In the genomic region with DNA sequence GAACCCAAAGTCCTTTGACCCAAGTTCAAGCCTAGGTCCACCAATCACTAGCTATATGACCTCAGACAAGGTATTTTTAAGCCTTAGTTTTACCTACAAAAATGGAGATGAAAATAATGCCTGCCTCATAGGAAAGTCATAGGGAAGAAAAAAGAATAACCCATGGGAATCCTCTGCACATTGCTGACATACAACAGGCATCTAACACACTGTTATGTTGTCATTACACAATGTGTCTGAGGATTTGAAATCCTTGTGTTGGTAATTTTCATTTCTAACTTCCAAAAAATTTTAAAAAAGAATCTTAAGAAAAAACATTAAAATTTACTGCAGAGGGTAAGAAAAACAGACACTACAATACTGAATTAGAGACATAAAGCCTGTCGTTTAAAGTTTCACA, we compare ENCODE assay signal across 19 cellular contexts. TPM values are rescaled to one million over a fixed set of nuclear protein-coding genes. Genes with fewer than 3 reads are reported as not detected.
A peak's percentile ranks its signal among the peaks of the same experiment; 100 is the strongest.
DNase-seq lines count a peak whose midpoint lies in the region; ATAC-seq, FAIRE-seq and TF ChIP-seq lines count a peak whose summit lies in the region.
"Had no signal": no experiment of that assay in that cellular context is flagged by ENCODE, and none has a peak within 500 bp of the region (broad histone marks: within the 10 kb centered on the region; RNA-seq: fewer than 3 reads in every experiment).

No MANE protein-coding gene starts in this region.

- peak overlapping the region; percentile 92; the same call in 1 of the 2 replicates for H3K4ac ChIP-seq in IMR-90 (ENCODE audit: low read depth, low read length)

- H4K20me1 ChIP-seq in IMR-90 (ENCODE audit: insufficient read depth, low read length), result no peaks in the 10 kb centered on the region

- peak overlapping the region; percentile 21; the same call in 1 of the 2 replicates for H3K23ac ChIP-seq in IMR-90 (ENCODE audit: low read depth, low read length)

- H3K4me2 ChIP-seq in IMR-90 (ENCODE audit: low read depth, low read length), result no peak overlapping the region

- H3K79me1 ChIP-seq in IMR-90 (ENCODE audit: low read depth in 1 of 2, low read length in 2 of 2), result no peaks in the 10 kb centered on the region

- no peak for TF ChIP-seq RAD21 in IMR-90 (IDR thresholded peaks at IDR 0.05; ENCODE audit: low read length)

- H3K56ac ChIP-seq in IMR-90 (ENCODE audit: extremely low read depth, insufficient read depth, low read length), result 0 out of 2 replicates have a peak overlapping the region, but pooled peaks have one; percentile 39

- ATAC-seq in IMR-90 (ENCODE audit: low read depth), result no peak
- ATAC-seq: activated T-cell treated with anti-CD3 and anti-CD28 coated beads, Interleukin-2, amount 50 U/mL, for 4 hours; mucosa of descending colon had no signal

- H3K9ac ChIP-seq in IMR-90 (ENCODE audit: low read depth, low read length), result no peak overlapping the region
- no peak overlapping the region for H3K9ac ChIP-seq in kidney (ENCODE audit: low read length in 2 of 2)

- peaks cover 10% of the 10 kb centered on the region; the same call in 1 of the 2 replicates for H3K9me1 ChIP-seq in IMR-90 (ENCODE audit: insufficient read depth, low read length)

- H2BK20ac ChIP-seq in IMR-90 (ENCODE audit: low read depth, low read length), result peak overlapping the region; percentile 99

- H3K27me3 ChIP-seq in IMR-90 (ENCODE audit: control insufficient read depth, insufficient read depth, low read length), result no peaks in the 10 kb centered on the region
- H3K27me3 ChIP-seq: heart right ventricle, suprapubic skin had no signal

- TF ChIP-seq CTCF in AG04449 (IDR thresholded peaks at IDR 0.05; ENCODE audit: insufficient read depth, low read length, missing control alignments) (no peak), IMR-90 (conservative IDR thresholded peaks at IDR 0.05; ENCODE audit: low read depth, low read length) (no peak), cardiac fibroblast (IDR thresholded peaks at IDR 0.05; ENCODE audit: low read depth, low read length) (no peak), kidney (IDR thresholded peaks at IDR 0.05; ENCODE audit: borderline replicate concordance, extremely low read depth, insufficient read depth) (no peak)

- H3K4me3 ChIP-seq in AG04449 (ENCODE audit: low read depth, low read length) (no peak overlapping the region), IMR-90 (ENCODE audit: insufficient read depth, low read depth, low read length) (no peak overlapping the region), cardiac fibroblast (replicated peaks in 1 of 2; ENCODE audit: low read depth in 2 of 2, low read length in 2 of 2) (no peak overlapping the region), kidney (ENCODE audit: low read length in 2 of 2) (no peak overlapping the region)
- H3K4me3 ChIP-seq: heart right ventricle, left ventricle myocardium inferior, mucosa of descending colon, suprapubic skin had no signal

- no peaks in the 10 kb centered on the region for H3K9me3 ChIP-seq in IMR-90 (ENCODE audit: control insufficient read depth, insufficient read depth, low read length)
- no peaks in the 10 kb centered on the region for H3K9me3 ChIP-seq in kidney (ENCODE audit: control insufficient read depth in 1 of 2, low read length in 2 of 2)
- H3K9me3 ChIP-seq: heart right ventricle, left ventricle myocardium inferior, mucosa of descending colon, suprapubic skin had no signal

- H2BK15ac ChIP-seq in IMR-90 (ENCODE audit: low read depth, low read length), result peak overlapping the region; percentile 93; the same call in 2 of the 3 replicates

- H4K8ac ChIP-seq in IMR-90 (ENCODE audit: low read depth in 2 of 2, low read length in 2 of 2), result peak overlapping the region; percentile 32 to 73; a peak in 3 of 4 replicates

- H2AK5ac ChIP-seq in IMR-90 (ENCODE audit: low read depth, low read length), result peak overlapping the region; percentile 86

- peak overlapping the region; percentile 77 for H4K91ac ChIP-seq in IMR-90 (ENCODE audit: insufficient read depth, low read depth, low read length)

- no peak overlapping the region for H2AK9ac ChIP-seq in IMR-90 (replicated peaks; ENCODE audit: low read depth, low read length, poor library complexity)

- H3K36me3 ChIP-seq in IMR-90 (ENCODE audit: control insufficient read depth, insufficient read depth, low read length), result no peaks in the 10 kb centered on the region
- no peaks in the 10 kb centered on the region for H3K36me3 ChIP-seq in kidney (ENCODE audit: control insufficient read depth in 1 of 2, insufficient read depth in 2 of 2, low read length in 2 of 2)
- H3K36me3 ChIP-seq: heart right ventricle, left ventricle myocardium inferior, suprapubic skin had no signal

- H3K4me1 ChIP-seq in IMR-90 (ENCODE audit: control insufficient read depth, insufficient read depth, low read length) (peaks cover 11% of the 10 kb centered on the region), kidney (ENCODE audit: control insufficient read depth in 1 of 2, insufficient read depth in 1 of 2, low read depth in 1 of 2, low read length in 2 of 2) (peaks cover 7 to 8% of the 10 kb centered on the region in 2 donors)

- H3K27ac ChIP-seq in IMR-90 (ENCODE audit: insufficient read depth, low read length) (0 out of 2 replicates have a peak overlapping the region, but pooled peaks have one; percentile 21), kidney (ENCODE audit: low read depth in 2 of 2, low read length in 2 of 2) (no peak overlapping the region)
- H3K27ac ChIP-seq: heart right ventricle, left ventricle myocardium inferior, suprapubic skin had no signal

- H4K5ac ChIP-seq in IMR-90 (ENCODE audit: low read depth, low read length), result peak overlapping the region; percentile 48; the same call in 1 of the 2 replicates

- WGBS in IMR-90 (ENCODE audit: extremely low coverage in 2 of 2, insufficient read length in 1 of 2), 2 experiments, result no CpG with 5 or more reads among the region's 1 CpG

- no peak for FAIRE-seq in kidney (lab: Jason Lieb, UNC)
- FAIRE-seq: G401.6 had no signal

- H3K14ac ChIP-seq in IMR-90 (replicated peaks; ENCODE audit: low read depth, low read length), result peak overlapping the region; percentile 70; the same call in 1 of the 2 replicates

- H2BK120ac ChIP-seq in IMR-90 (ENCODE audit: low read depth, low read length), result peak overlapping the region; percentile 95

- TF ChIP-seq POLR2A in IMR-90 (IDR thresholded peaks at IDR 0.05; ENCODE audit: low read depth, low read length), result no peak

- dilution Hi-C loops in IMR-90 (cut with HindIII; ENCODE audit: low sequenced_read_pairs, unreplicated experiment), result no loop called here

- intact Hi-C loops in IMR-90 (cut with micrococcal nuclease), result loop anchor here (2.0 to 5.0 kb wide), 2 partner anchors 25 to 43 kb away; no protein-coding TSS in a partner anchor
- intact Hi-C loops in kidney (cut with DNase I), result no loop called here

- peak; percentile 42 for DNase-seq in AG04449 (ENCODE audit: low read depth, low spot score)
- DNase-seq in IMR-90, result peak; percentile 35
- DNase-seq in cardiac fibroblast (ENCODE audit: low read depth in 2 of 2), result peak; percentile 48 to 75
- peak; percentile 13 for DNase-seq in kidney tubule cell (ENCODE audit: low spot score)
- DNase-seq in activated T-cell treated with anti-CD3 and anti-CD28 coated beads, Interleukin-2, amount 50 U/mL, for 1 hour, result no peak
- DNase-seq in kidney, result no peak
- no peak for DNase-seq in SKM-1 (lab: John Stamatoyannopoulos, UW; ENCODE audit: unreplicated experiment)
- no peak for DNase-seq in DMS53 (lab: John Stamatoyannopoulos, UW)
- DNase-seq: activated CD4-positive, alpha-beta T cell treated with anti-CD3 and anti-CD28 coated beads for 36 hours; activated CD8-positive, alpha-beta memory T cell treated with anti-CD3 and anti-CD28 coated beads for 24 hours; activated naive CD4-positive, alpha-beta T cell treated with anti-CD3 and anti-CD28 coated beads, Interleukin-2, amount 50 U/mL, for 16 hours; activated T-cell treated with anti-CD3 and anti-CD28 coated beads, Interleukin-2, amount 50 U/mL, for 4 hours; endodermal cell; heart right ventricle; left ventricle myocardium inferior; mucosa of descending colon; NCI-H1694 treated with DMSO at 0.1 percent for 48 hours had no signal

- POLR2A ChIA-PET in AG04449 (lab: Yijun Ruan, JAX), result no interaction called here
- POLR2A ChIA-PET in IMR-90 (lab: Charles Lee; ENCODE audit: unreplicated experiment), result no interaction called here

- peak overlapping the region; percentile 95 for H2BK5ac ChIP-seq in IMR-90 (ENCODE audit: low read depth, low read length, poor library complexity, severe bottlenecking)

- H3K18ac ChIP-seq in IMR-90 (ENCODE audit: low read depth, low read length), result peak overlapping the region; percentile 85; the same call in 1 of the 2 replicates

- in situ Hi-C loops in IMR-90 (cut with MboI; ENCODE audit: low sequenced_read_pairs), result no loop called here

- no peak overlapping the region for H2AFZ ChIP-seq in IMR-90 (replicated peaks; ENCODE audit: low read length, poor library complexity)

- CTCF ChIA-PET in AG04449 (lab: Yijun Ruan, JAX) (interaction anchor here (1.0 to 1.6 kb wide), 5 partner anchors 9 to 284 kb away, joined by 3 read pairs; no protein-coding TSS in a partner anchor), IMR-90 (lab: Yijun Ruan, JAX) (interaction anchor here (2.1 kb wide), 1 partner anchor 17 kb away, joined by 6 read pairs; no protein-coding TSS in a partner anchor)

- no TSS peak for BruUV-seq in IMR-90 (replicated peaks; lab: Mats Ljungman, UMichigan)

TF ChIP-seq in IMR-90, 13 proteins besides CTCF, POLR2A, EP300 and RAD21:
- TF ChIP-seq CEBPB (IDR thresholded peaks at IDR 0.05; ENCODE audit: low read depth, low read length), result peak; percentile 22; the same call in 1 of the 2 replicates
- TF ChIP-seq, protein P1, sequence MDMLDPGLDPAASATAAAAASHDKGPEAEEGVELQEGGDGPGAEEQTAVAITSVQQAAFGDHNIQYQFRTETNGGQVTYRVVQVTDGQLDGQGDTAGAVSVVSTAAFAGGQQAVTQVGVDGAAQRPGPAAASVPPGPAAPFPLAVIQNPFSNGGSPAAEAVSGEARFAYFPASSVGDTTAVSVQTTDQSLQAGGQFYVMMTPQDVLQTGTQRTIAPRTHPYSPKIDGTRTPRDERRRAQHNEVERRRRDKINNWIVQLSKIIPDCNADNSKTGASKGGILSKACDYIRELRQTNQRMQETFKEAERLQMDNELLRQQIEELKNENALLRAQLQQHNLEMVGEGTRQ (IDR thresholded peaks at IDR 0.05; ENCODE audit: low read depth, low read length), result no peak
- no peak for TF ChIP-seq MXI1 (IDR thresholded peaks at IDR 0.05; ENCODE audit: borderline replicate concordance, low read depth, low read length)

RNA-seq across cellular contexts. Expression of a gene that starts 5.7 kb away (rescaled TPM):
- 1.7 and 1.8 TPM in 2 replicates for total RNA-seq in IMR-90 (2012; rRNA removed)
- polyA plus RNA-seq in IMR-90 (2012; rRNA removed), result 0.55 and 0.63 TPM in 2 replicates
- 0.11 and 0.47 TPM in 2 replicates for polyA plus RNA-seq in IMR-90 (2012; cell fraction: cytosol; rRNA removed)
- 0.18 and 1.1 TPM in 2 replicates for polyA plus RNA-seq in IMR-90 (2012; cell fraction: nucleus; rRNA removed; ENCODE audit: low replicate concordance)
- 214 TPM for total RNA-seq in kidney
- polyA plus RNA-seq in kidney (ENCODE audit: insufficient read depth, low read depth, low replicate concordance), result 38.2 TPM

Comparison
In these comparisons a context has a peak if more than half of its experiments do, and no peak if none do; other contexts are left out.
1. DNase-seq: peak in AG04449 (single experiment), IMR-90 (single experiment), cardiac fibroblast (2 of 2) and kidney tubule cell (single experiment); none in activated T-cell treated with anti-CD3 and anti-CD28 coated beads, Interleukin-2, amount 50 U/mL, for 1 hour (single experiment), kidney (single experiment), SKM-1 (single experiment) and DMS53 (single experiment).
2. RNA of a gene that starts 5.7 kb away (total RNA-seq): 214 TPM in kidney (single experiment); 1.7 to 1.8 TPM in IMR-90; every median in the first group is over 10 times any median in the second.